ENCODE assay signal across 10 cellular contexts in the genomic region with DNA sequence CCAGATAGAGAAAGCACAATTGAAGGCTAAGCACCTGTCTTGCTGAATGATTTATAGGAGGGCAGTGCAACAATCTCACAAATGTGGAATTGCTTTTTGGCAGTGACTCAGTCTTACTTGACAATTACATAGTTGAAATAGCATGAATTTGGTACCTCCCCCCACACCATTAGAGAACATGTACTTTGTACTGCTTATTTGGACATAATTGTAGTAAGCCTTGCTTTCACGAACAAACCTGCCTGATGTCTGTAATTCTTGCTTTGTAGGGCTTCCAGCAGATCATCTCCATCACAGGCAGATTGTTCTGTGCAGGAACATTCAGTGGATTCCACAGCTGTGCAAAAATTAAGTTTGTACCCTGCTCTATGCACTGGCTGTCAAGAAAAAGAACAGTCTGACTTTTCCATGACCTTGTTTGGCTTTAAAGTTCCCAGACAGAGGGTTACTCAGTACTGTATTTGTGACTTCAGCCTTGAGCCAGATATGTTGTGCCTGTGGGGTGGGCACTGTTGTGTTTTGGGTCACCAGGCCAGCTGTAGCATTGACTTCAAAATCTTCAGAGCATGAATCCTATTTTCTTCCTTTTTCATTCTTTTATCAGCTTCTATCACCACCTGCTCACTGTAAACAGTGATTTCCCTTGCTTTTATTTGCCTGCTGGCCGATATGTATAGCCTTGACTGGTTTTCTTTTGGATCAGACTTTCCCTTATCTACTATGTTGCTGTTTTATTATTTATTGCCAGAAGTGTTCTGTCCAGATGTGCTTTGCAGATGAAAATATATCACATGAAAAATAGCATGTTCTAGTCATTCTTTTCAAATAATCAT.
A peak's percentile ranks its signal among the peaks of the same experiment; 100 is the strongest.
DNase-seq lines count a peak whose midpoint lies in the region; ATAC-seq and TF ChIP-seq lines count a peak whose summit lies in the region.
"Had no signal": no experiment of that assay in that cellular context is flagged by ENCODE, and none has a peak within 500 bp of the region (broad histone marks: within the 10 kb centered on the region; RNA-seq: fewer than 3 reads in every experiment).

No MANE protein-coding gene starts in this region.

- POLR2A ChIA-PET in HEK293 (lab: Yijun Ruan, JAX): no interaction called here

- CTCF ChIA-PET in HEK293 (lab: Yijun Ruan, JAX): no interaction called here

- H3K4me3 ChIP-seq in HEK293 (ENCODE audit: low read depth, low read length) (no peak overlapping the region), fibroblast of the aortic adventitia (ENCODE audit: low read depth, low read length) (no peak overlapping the region)

- TF ChIP-seq CTCF in HEK293 (tag by site-specific recombination; IDR thresholded peaks at IDR 0.05) (no peak), fibroblast of the aortic adventitia (IDR thresholded peaks at IDR 0.05; ENCODE audit: insufficient read depth, low read length) (no peak)

- DNase-seq in RKO (ENCODE audit: low spot score): peak; percentile 15
- DNase-seq in fibroblast of the aortic adventitia (ENCODE audit: low read depth): peak; percentile 67
- DNase-seq in pons (ENCODE audit: low spot score): peak; percentile 13
- DNase-seq in activated gamma-delta T cell treated with Interleukin-2 at 50 U/mL for 16 hours: no peak
- no peak for DNase-seq in activated effector memory CD4-positive, alpha-beta T cell treated with Interleukin-2 at 50 U/mL for 16 hours
- no peak for DNase-seq in activated T-cell treated with anti-CD3 and anti-CD28 coated beads, Interleukin-2, amount 50 U/mL, for 48 hours
- DNase-seq: stimulated activated CD4-positive, alpha-beta T cell treated with anti-CD3 and anti-CD28 coated beads, Interleukin-4, amount 100 ng/mL, for 4 hours; T-helper 17 cell had no signal

- H3K27ac ChIP-seq in HEK293 (ENCODE audit: extremely low read depth, low read depth, low read length): no peak overlapping the region

- no peaks in the 10 kb centered on the region for H3K36me3 ChIP-seq in HEK293 (ENCODE audit: control insufficient read depth in 2 of 2, insufficient read depth in 1 of 2, low read length in 2 of 2)

- no peaks in the 10 kb centered on the region for H3K4me1 ChIP-seq in HEK293 (ENCODE audit: control insufficient read depth, insufficient read depth, low read length)

- H3K9me3 ChIP-seq in HEK293 (ENCODE audit: control insufficient read depth, insufficient read depth, low read depth, low read length): no peaks in the 10 kb centered on the region; the same call in 1 of the 2 replicates

- no peak for ATAC-seq in GM19035 (IDR thresholded peaks at IDR 0.05; ENCODE audit: unreplicated experiment)
- ATAC-seq: T-helper 17 cell had no signal

TF ChIP-seq in HEK293, 187 proteins besides CTCF, POLR2A, EP300 and RAD21:
- TF ChIP-seq ZNF777 (tag by site-specific recombination; IDR thresholded peaks at IDR 0.05; ENCODE audit: borderline replicate concordance): no peak
- TF ChIP-seq REPIN1 (tag by site-specific recombination; IDR thresholded peaks at IDR 0.05; ENCODE audit: low read depth): no peak
- TF ChIP-seq ZNF169 (tag by site-specific recombination; IDR thresholded peaks at IDR 0.05): no peak
- TF ChIP-seq MEIS1 (CRISPR knock-in tag; IDR thresholded peaks at IDR 0.05; ENCODE audit: borderline replicate concordance): peak; percentile 91

Comparison
In these comparisons a context has a peak if more than half of its experiments do, and no peak if none do; other contexts are left out.
1. DNase-seq: peak in RKO (single experiment), fibroblast of the aortic adventitia (single experiment) and pons (single experiment); none in activated gamma-delta T cell treated with Interleukin-2 at 50 U/mL for 16 hours (single experiment), activated effector memory CD4-positive, alpha-beta T cell treated with Interleukin-2 at 50 U/mL for 16 hours (single experiment) and activated T-cell treated with anti-CD3 and anti-CD28 coated beads, Interleukin-2, amount 50 U/mL, for 48 hours (0 of 2).